27 cellular contexts compared by ENCODE assay signal in the genomic region with DNA sequence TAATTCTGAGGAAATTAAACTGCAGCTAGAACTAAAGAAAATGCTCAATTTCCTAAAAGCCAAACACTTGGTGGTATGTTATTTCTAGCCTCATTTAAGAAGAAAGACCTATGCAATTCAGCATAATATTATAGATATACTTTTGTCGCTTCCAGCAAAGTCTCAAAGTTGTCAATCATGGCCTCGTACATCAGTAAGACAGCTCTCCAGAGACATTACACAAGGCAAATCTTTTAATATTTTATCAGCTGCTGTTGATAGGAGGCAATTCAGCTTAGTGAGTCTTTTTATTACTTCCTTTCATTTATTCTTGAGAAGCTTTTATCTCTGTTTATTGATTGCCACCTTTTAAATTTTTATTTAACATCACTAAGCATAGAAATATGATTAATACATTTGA.
"Had no signal": no experiment of that assay in that cellular context is flagged by ENCODE, and none has a peak within 500 bp of the region (broad histone marks: within the 10 kb centered on the region; RNA-seq: fewer than 3 reads in every experiment).

No MANE protein-coding gene starts in this region.

- H3K36me3 ChIP-seq: ascending aorta, cardiac muscle cell had no signal

- H3K4me1 ChIP-seq: ascending aorta had no signal

- H3K27me3 ChIP-seq: ascending aorta, cardiac muscle cell had no signal

- H3K9me3 ChIP-seq: ascending aorta had no signal

- H3K27ac ChIP-seq: ascending aorta, cardiac muscle cell, VCaP had no signal

- H3K4me3 ChIP-seq: ascending aorta, cardiac muscle cell had no signal

- DNase-seq: activated B cell treated with CpG ODN at 0.5 μM for 24 hours; activated CD4-positive, alpha-beta memory T cell treated with anti-CD3 and anti-CD28 coated beads, Interleukin-2, amount 10 ng/mL, durations not matched to agents 7 days and 5 days; activated CD4-positive, alpha-beta T cell treated with anti-CD3 and anti-CD28 coated beads for 48 hours; activated CD4-positive, alpha-beta T cell treated with anti-CD3 and anti-CD28 coated beads, Interleukin-2, amount 10 ng/mL, durations not matched to agents 7 days and 5 days; activated CD4-positive, alpha-beta T cell treated with anti-CD3 and anti-CD28 coated beads, Interleukin-2, amount 50 U/mL, for 48 hours; activated CD4-positive, CD25-positive, alpha-beta regulatory T cell treated with anti-CD3 and anti-CD28 coated beads, Interleukin-2, amount 50 U/mL, for 72 hours; activated CD8-positive, alpha-beta memory T cell treated with anti-CD3 and anti-CD28 coated beads for 24 hours; activated CD8-positive, alpha-beta memory T cell treated with anti-CD3 and anti-CD28 coated beads, Interleukin-2, amount 10 ng/mL, durations not matched to agents 7 days and 5 days; activated CD8-positive, alpha-beta memory T cell treated with anti-CD3 and anti-CD28 coated beads, Interleukin-2, amount 50 U/mL, for 48 hours; activated CD8-positive, alpha-beta T cell treated with anti-CD3 and anti-CD28 coated beads, Interleukin-2, amount 10 ng/mL, durations not matched to agents 7 days and 5 days; activated effector memory CD4-positive, alpha-beta T cell treated with Interleukin-2 at 50 U/mL for 16 hours; activated gamma-delta T cell; activated naive CD4-positive, alpha-beta T cell treated with anti-CD3 and anti-CD28 coated beads, Interleukin-2, amount 10 ng/mL, durations not matched to agents 7 days and 5 days; activated naive CD4-positive, alpha-beta T cell treated with Interleukin-2 at 50 U/mL for 16 hours; activated naive CD8-positive, alpha-beta T cell treated with anti-CD3 and anti-CD28 coated beads, Interleukin-2, amount 10 ng/mL, durations not matched to agents 7 days and 5 days; activated naive CD8-positive, alpha-beta T cell treated with anti-CD3 and anti-CD28 coated beads, Interleukin-2, amount 50 U/mL, for 24 hours; activated T-cell treated with anti-CD3 and anti-CD28 coated beads, Interleukin-2, amount 50 U/mL, for 24 hours; activated T-cell treated with anti-CD3 and anti-CD28 coated beads, Interleukin-2, amount 50 U/mL, for 48 hours; amygdala; anterior cingulate cortex; caudate nucleus; cerebellar nuclear complex; T-helper 2 cell; T-helper 9 cell had no signal
